Comparison of ENCODE assay signal across 15 cellular contexts in the genomic region with DNA sequence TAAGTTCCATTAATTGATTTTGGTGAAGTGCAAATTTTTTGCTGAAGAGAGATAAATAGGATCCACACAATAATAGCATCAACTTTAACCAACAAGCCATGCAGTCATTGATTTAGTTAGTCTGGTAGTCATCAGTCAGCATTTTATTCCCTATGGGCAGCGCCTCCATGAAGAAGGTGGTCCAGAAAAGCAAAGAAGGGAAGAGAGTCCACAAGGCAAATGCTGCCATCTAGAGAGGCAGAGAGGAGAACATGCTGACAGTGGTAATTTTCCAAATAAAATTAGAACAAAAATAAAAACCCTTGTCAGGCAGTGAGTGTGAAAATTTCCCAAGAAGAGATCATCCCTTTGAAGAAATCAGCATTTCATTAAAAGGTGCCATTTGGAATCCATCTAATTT.
DNase-seq lines count a peak whose midpoint lies in the region; ATAC-seq, FAIRE-seq and TF ChIP-seq lines count a peak whose summit lies in the region.
"Had no signal": no experiment of that assay in that cellular context is flagged by ENCODE, and none has a peak within 500 bp of the region (broad histone marks: within the 10 kb centered on the region; RNA-seq: fewer than 3 reads in every experiment).

No MANE protein-coding gene starts in this region.

- H3K36me3 Mint-ChIP-seq in neural progenitor cell = no peaks in the 10 kb centered on the region
- H3K36me3 Mint-ChIP-seq: activated naive CD8-positive, alpha-beta T cell treated with anti-CD3 and anti-CD28 coated beads, Interleukin-2, amount 10 ng/mL, durations not matched to agents 7 days and 5 days; memory B cell had no signal

- H3K18ac ChIP-seq in H1 (ENCODE audit: extremely low read depth, low read length) = no peak overlapping the region

- H3K9me3 Mint-ChIP-seq in neural progenitor cell = no peaks in the 10 kb centered on the region
- H3K9me3 Mint-ChIP-seq: activated naive CD8-positive, alpha-beta T cell treated with anti-CD3 and anti-CD28 coated beads, Interleukin-2, amount 10 ng/mL, durations not matched to agents 7 days and 5 days had no signal

- no peaks in the 10 kb centered on the region for H3K27me3 ChIP-seq in H1 (replicated peaks in 1 of 4; ENCODE audit: control insufficient read depth in 3 of 4, extremely low read depth in 1 of 4, insufficient read depth in 3 of 4, low read length in 3 of 4)
- H3K27me3 ChIP-seq in neural progenitor cell = no peaks in the 10 kb centered on the region

- no peak overlapping the region for H3K4ac ChIP-seq in H1 (replicated peaks; ENCODE audit: insufficient read length, low read depth, low read length)

- no peak for TF ChIP-seq EP300 in H1 (IDR thresholded peaks at IDR 0.05; ENCODE audit: borderline replicate concordance in 1 of 2, low read depth in 2 of 2, low read length in 2 of 2)

- TF ChIP-seq RAD21 in H1 (IDR thresholded peaks at IDR 0.05 in 1 of 2, conservative IDR thresholded peaks at IDR 0.05 in 1 of 2; ENCODE audit: low read depth in 2 of 2, low read length in 2 of 2) = peak; percentile 67 to 76

- H2AK5ac ChIP-seq in H1 (ENCODE audit: low read depth, low read length) = no peak overlapping the region

- H2AFZ ChIP-seq in H1 (ENCODE audit: low read length) (no peak overlapping the region), neural progenitor cell (replicated peaks) (no peak overlapping the region)

- H3K14ac ChIP-seq in H1 (ENCODE audit: insufficient read length) = no peak overlapping the region

- H4K91ac ChIP-seq in H1 (replicated peaks; ENCODE audit: insufficient read length, low read length) = no peak overlapping the region

- no peak overlapping the region for H3K23ac ChIP-seq in H1 (ENCODE audit: insufficient read length)

- peak; percentile 58 for DNase-seq in ELR (ENCODE audit: low read depth)
- DNase-seq in M059J (ENCODE audit: low read depth) = peak; percentile 12
- DNase-seq in H1 (ENCODE audit: low read depth in 1 of 2, low spot score in 2 of 2) = no peak
- DNase-seq in neural progenitor cell (ENCODE audit: low spot score) = peak; percentile 31
- DNase-seq in Right ventricle myocardium superior = no peak
- DNase-seq: activated naive CD8-positive, alpha-beta T cell treated with anti-CD3 and anti-CD28 coated beads, Interleukin-2, amount 10 ng/mL, durations not matched to agents 7 days and 5 days; DMS 273 treated with DMSO at 0.1 percent for 48 hours; dorsolateral prefrontal cortex; heart left ventricle; NCI-H146 had no signal

- no peak overlapping the region for H4K5ac ChIP-seq in H1 (ENCODE audit: insufficient read length, low read depth, low read length)

- no peaks in the 10 kb centered on the region for H3K23me2 ChIP-seq in H1 (ENCODE audit: low read depth, low read length)

- H3F3A ChIP-seq in neural progenitor cell (ENCODE audit: low read depth) = no peaks in the 10 kb centered on the region

- no peak for TF ChIP-seq POLR2A in H1 (IDR thresholded peaks at IDR 0.05; ENCODE audit: control extremely low read depth in 1 of 2, low read depth in 2 of 2, low read length in 2 of 2)

- H4K8ac ChIP-seq in H1 (ENCODE audit: extremely low read depth, insufficient read depth, low read length) = no peak overlapping the region

- H3K79me1 ChIP-seq in H1 (ENCODE audit: low read depth, low read length) = no peaks in the 10 kb centered on the region

- H3K36me3 ChIP-seq in H1 (ENCODE audit: control insufficient read depth in 2 of 4, insufficient read depth in 4 of 4, low read length in 3 of 4) = no peaks in the 10 kb centered on the region
- H3K36me3 ChIP-seq in neural progenitor cell = no peaks in the 10 kb centered on the region
- H3K36me3 ChIP-seq: heart left ventricle had no signal

- H3K4me1 Mint-ChIP-seq in neural progenitor cell = peaks cover 12% of the 10 kb centered on the region
- H3K4me1 Mint-ChIP-seq: activated naive CD8-positive, alpha-beta T cell treated with anti-CD3 and anti-CD28 coated beads, Interleukin-2, amount 10 ng/mL, durations not matched to agents 7 days and 5 days; memory B cell had no signal

- CTCF ChIA-PET in H1 (lab: Charles Lee; ENCODE audit: partially characterized antibody) = interaction anchor here (0.8 to 2.7 kb wide), 12 partner anchors 8 to 253 kb away, joined by 3 to 11 read pairs (median 4); no protein-coding TSS in a partner anchor

- POLR2A ChIA-PET in H1 (lab: Charles Lee; ENCODE audit: partially characterized antibody) = no interaction called here

- H2BK20ac ChIP-seq in H1 (ENCODE audit: low read length) = no peak overlapping the region

- TF ChIP-seq CTCF in H1 (IDR thresholded peaks at IDR 0.05; ENCODE audit: control extremely low read depth in 1 of 3, insufficient read depth in 1 of 3, low read depth in 1 of 3, low read length in 3 of 3) (peak in 2 of 3 experiments; percentile 51 to 60; a peak in 3 of 4 replicates), neural progenitor cell (IDR thresholded peaks at IDR 0.05) (peak; percentile 55)

- H2BK15ac ChIP-seq in H1 (ENCODE audit: low read length) = no peak overlapping the region

- H2BK120ac ChIP-seq in H1 (replicated peaks; ENCODE audit: low read depth, low read length) = no peak overlapping the region

- WGBS in H1 (ENCODE audit: extremely low coverage in 1 of 2, insufficient coverage in 1 of 2, insufficient read length in 1 of 2, insufficient replicate concordance in 2 of 2, low coverage in 1 of 2, low lambda C conversion rate in 2 of 2, missing lambda C conversion rate in 1 of 2), 2 experiments = 69% methylated on average over 1 of the region's 1 CpG; no CpG with 5 or more reads in 1 of the 2 experiments

- no peaks in the 10 kb centered on the region for H3K9me3 ChIP-seq in H1 (ENCODE audit: insufficient read depth in 2 of 2, low read depth in 1 of 2, low read length in 1 of 2)
- H3K9me3 ChIP-seq in neural progenitor cell (ENCODE audit: low read depth) = no peaks in the 10 kb centered on the region
- H3K9me3 ChIP-seq: heart left ventricle had no signal

- no peak overlapping the region for H3K4me2 ChIP-seq in H1 (ENCODE audit: insufficient read depth in 1 of 2, low read depth in 2 of 2, low read length in 2 of 2)
- no peak overlapping the region for H3K4me2 ChIP-seq in neural progenitor cell

- H3K4me1 ChIP-seq in H1 (replicated peaks in 1 of 4; ENCODE audit: control insufficient read depth in 3 of 4, insufficient read depth in 4 of 4, low read length in 3 of 4) = peaks cover 0 to 5% (median 0%) of the 10 kb centered on the region in 4 experiments; a peak in 1 of 7 replicates
- H3K4me1 ChIP-seq in neural progenitor cell = no peaks in the 10 kb centered on the region
- H3K4me1 ChIP-seq: heart left ventricle had no signal

- no peak overlapping the region for H2BK5ac ChIP-seq in H1 (ENCODE audit: low read depth, low read length)

- FAIRE-seq in H1 (lab: Jason Lieb, UNC) = peak; percentile 80
- FAIRE-seq: HTR-8/SVneo had no signal

- H3K4me3 ChIP-seq in H1 (ENCODE audit: extremely low read depth in 1 of 4, insufficient read depth in 2 of 4, low read depth in 3 of 4, low read length in 4 of 4) (no peak overlapping the region), neural progenitor cell (no peak overlapping the region)
- H3K4me3 ChIP-seq: dorsolateral prefrontal cortex, heart left ventricle had no signal

- H3K27ac ChIP-seq in H1 (ENCODE audit: low read depth, low read length) (no peak overlapping the region), neural progenitor cell (no peak overlapping the region)
- H3K27ac ChIP-seq: dorsolateral prefrontal cortex, heart left ventricle had no signal

- H3K9ac ChIP-seq in H1 (replicated peaks in 1 of 4; ENCODE audit: extremely low read depth in 1 of 4, low read depth in 3 of 4, low read length in 3 of 4) (no peak overlapping the region), neural progenitor cell (no peak overlapping the region)

- H3K56ac ChIP-seq in H1 (replicated peaks; ENCODE audit: insufficient read length, low read depth, low read length) = no peak overlapping the region

- H3K27ac Mint-ChIP-seq in neural progenitor cell = no peak overlapping the region
- H3K27ac Mint-ChIP-seq: activated naive CD8-positive, alpha-beta T cell treated with anti-CD3 and anti-CD28 coated beads, Interleukin-2, amount 10 ng/mL, durations not matched to agents 7 days and 5 days; memory B cell had no signal

- no peak overlapping the region for H2BK12ac ChIP-seq in H1 (ENCODE audit: low read depth, low read length)

- no peaks in the 10 kb centered on the region for H4K20me1 ChIP-seq in H1 (replicated peaks in 1 of 2; ENCODE audit: control insufficient read depth in 1 of 2, insufficient read depth in 2 of 2, low read length in 2 of 2)
- H4K20me1 ChIP-seq in neural progenitor cell (ENCODE audit: low read depth) = no peaks in the 10 kb centered on the region

- H3K79me2 ChIP-seq in H1 (ENCODE audit: control insufficient read depth in 1 of 2, insufficient read depth in 2 of 2, low read length in 2 of 2) (no peaks in the 10 kb centered on the region), neural progenitor cell (ENCODE audit: low read depth) (no peaks in the 10 kb centered on the region)

- H3K27me3 Mint-ChIP-seq in neural progenitor cell (ENCODE audit: insufficient read depth, low read depth) = peaks cover 3% of the 10 kb centered on the region
- H3K27me3 Mint-ChIP-seq: activated naive CD8-positive, alpha-beta T cell treated with anti-CD3 and anti-CD28 coated beads, Interleukin-2, amount 10 ng/mL, durations not matched to agents 7 days and 5 days had no signal

- intact Hi-C loops in Right ventricle myocardium superior (cut with DNase I) = no loop called here

- no peak for ATAC-seq in GM21423 (IDR thresholded peaks at IDR 0.05; ENCODE audit: unreplicated experiment)
- ATAC-seq in Right ventricle myocardium superior (ENCODE audit: poor library complexity) = no peak
- ATAC-seq in HG02884 (IDR thresholded peaks at IDR 0.05; ENCODE audit: unreplicated experiment) = no peak
- no peak for ATAC-seq in GM18517 (IDR thresholded peaks at IDR 0.05; ENCODE audit: unreplicated experiment)
- ATAC-seq: heart left ventricle had no signal

- H3K4me3 Mint-ChIP-seq in neural progenitor cell = no peak overlapping the region
- H3K4me3 Mint-ChIP-seq: activated naive CD8-positive, alpha-beta T cell treated with anti-CD3 and anti-CD28 coated beads, Interleukin-2, amount 10 ng/mL, durations not matched to agents 7 days and 5 days; memory B cell had no signal

TF ChIP-seq in H1, 55 proteins besides CTCF, POLR2A, EP300 and RAD21:
- TF ChIP-seq SAP30 (IDR thresholded peaks at IDR 0.05; ENCODE audit: insufficient read depth, insufficient replicate concordance, low read length) = no peak
- no peak for TF ChIP-seq TAF1 (IDR thresholded peaks at IDR 0.05; ENCODE audit: low read depth, low read length)
- TF ChIP-seq MAFK (IDR thresholded peaks at IDR 0.05; ENCODE audit: low read depth, low read length) = peak; percentile 67
- no peak for TF ChIP-seq ZNF274 (IDR thresholded peaks at IDR 0.05; ENCODE audit: borderline replicate concordance, extremely low read depth, low read length)
- TF ChIP-seq CREB1 (IDR thresholded peaks at IDR 0.05) = no peak

Comparison
In these comparisons a context has a peak if more than half of its experiments do, and no peak if none do; other contexts are left out.
1. DNase-seq: peak in ELR (single experiment), M059J (single experiment) and neural progenitor cell (single experiment); none in H1 (0 of 2) and Right ventricle myocardium superior (single experiment).